2 cellular contexts compared by ENCODE assay signal in the genomic region with DNA sequence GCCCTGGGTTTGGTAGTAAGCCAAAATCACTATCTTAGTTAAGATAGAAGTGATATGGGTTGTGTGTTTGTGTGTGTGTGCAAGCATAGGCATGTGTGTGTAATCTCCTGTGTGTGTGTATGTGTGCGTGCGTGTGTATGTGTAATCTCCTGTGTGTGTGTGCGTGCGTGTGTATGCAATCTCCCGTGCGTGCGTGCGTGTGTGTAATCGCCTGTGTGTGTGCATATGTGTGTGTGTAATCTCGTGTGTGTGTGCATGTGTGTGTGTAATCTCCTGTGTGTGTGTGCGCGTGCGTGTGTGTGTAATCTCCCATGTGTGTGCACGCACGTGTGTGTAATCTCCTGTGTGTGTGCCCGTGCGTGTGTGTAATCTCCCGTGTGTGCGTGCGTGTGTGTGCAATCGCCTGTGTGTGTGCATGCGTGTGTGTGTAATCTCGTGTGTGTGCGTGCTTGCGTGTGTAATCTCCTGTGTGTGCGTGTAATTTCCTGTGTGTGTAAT.
A peak's percentile ranks its signal among the peaks of the same experiment; 100 is the strongest.
TF ChIP-seq lines count a peak whose summit lies in the region.

No MANE protein-coding gene starts in this region.

TF ChIP-seq in HepG2, 621 proteins besides CTCF, POLR2A, EP300 and RAD21:
- TF ChIP-seq CCAR2 (optimal IDR thresholded peaks at IDR 0.05; ENCODE audit: low read depth, low read length) (no peak), DNMT1 (CRISPR knock-in tag; IDR thresholded peaks at IDR 0.05) (0 out of 2 replicates have a peak, but pooled peaks have one; percentile 44), MNT (IDR thresholded peaks at IDR 0.05) (peak; percentile 16; the same call in 1 of the 2 replicates), SRY (CRISPR knock-in tag; IDR thresholded peaks at IDR 0.05) (no peak), ZNF646 (CRISPR knock-in tag; IDR thresholded peaks at IDR 0.05) (0 out of 2 replicates have a peak, but pooled peaks have one; percentile 13), TBL1XR1 (IDR thresholded peaks at IDR 0.05; ENCODE audit: borderline replicate concordance, low read length, partially characterized antibody) (no peak)

TF ChIP-seq in H1, 55 proteins besides CTCF, POLR2A, EP300 and RAD21:
- TF ChIP-seq FOSL1 (IDR thresholded peaks at IDR 0.05; ENCODE audit: insufficient read depth, low read depth, low read length) (no peak), SIX5 (IDR thresholded peaks at IDR 0.05; ENCODE audit: low read depth, low read length) (no peak), RXRA (IDR thresholded peaks at IDR 0.05; ENCODE audit: insufficient read depth, low read depth, low read length) (no peak), ATF3 (IDR thresholded peaks at IDR 0.05; ENCODE audit: insufficient read depth, low read depth, low read length) (no peak), GTF2F1 (IDR thresholded peaks at IDR 0.05; ENCODE audit: borderline replicate concordance, low read depth, low read length) (no peak)
